Comparison of ENCODE assay signal across 11 cellular contexts in the genomic region with DNA sequence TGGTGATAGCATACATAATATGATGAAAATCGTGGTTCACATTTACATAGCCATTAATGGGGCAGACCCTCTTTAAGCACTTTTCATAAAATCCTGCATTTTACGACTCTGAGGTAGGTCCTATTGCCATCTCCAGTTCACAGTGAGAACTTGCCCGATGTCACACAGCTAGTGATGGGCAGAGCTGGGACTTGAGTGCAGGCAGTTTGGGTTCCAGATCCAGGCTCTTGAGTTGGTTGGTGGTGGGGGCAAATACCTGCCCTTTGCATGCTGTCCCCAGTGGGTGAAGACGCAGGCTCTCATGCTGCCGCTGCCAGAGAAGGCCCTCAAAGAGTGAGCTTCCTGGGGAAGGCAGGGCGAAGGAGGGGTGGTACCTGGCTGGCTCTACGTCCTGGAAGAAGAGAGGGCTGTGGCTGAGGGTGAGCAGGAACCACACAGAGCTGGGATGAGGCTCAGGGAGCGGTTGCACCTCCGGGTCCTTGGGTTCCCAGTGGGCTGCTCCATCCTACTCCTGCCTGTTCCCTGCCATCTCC. TPM values are rescaled to one million over a fixed set of nuclear protein-coding genes. Genes with fewer than 3 reads are reported as not detected.
A peak's percentile ranks its signal among the peaks of the same experiment; 100 is the strongest.
DNase-seq lines count a peak whose midpoint lies in the region; ATAC-seq and TF ChIP-seq lines count a peak whose summit lies in the region.
"Had no signal": no experiment of that assay in that cellular context is flagged by ENCODE, and none has a peak within 500 bp of the region (broad histone marks: within the 10 kb centered on the region; RNA-seq: fewer than 3 reads in every experiment).

No MANE protein-coding gene starts in this region.

- H3K27ac ChIP-seq in OCI-LY1 (ENCODE audit: low read depth, low read length, poor library complexity, severe bottlenecking) (no peak overlapping the region), dorsolateral prefrontal cortex (peak overlapping the region in 9 of 59 donors; percentile 1 to 58 (median 25))
- H3K27ac ChIP-seq: colonic mucosa had no signal

- peak overlapping the region; percentile 94 for H3K27ac Mint-ChIP-seq in activated CD8-positive, alpha-beta memory T cell treated with anti-CD3 and anti-CD28 coated beads, Interleukin-2, amount 10 ng/mL, durations not matched to agents 7 days and 5 days
- H3K27ac Mint-ChIP-seq in stimulated activated effector memory CD8-positive, alpha-beta T cell treated with anti-CD3 and anti-CD28 coated beads, Interleukin-12 subunit alpha, Interleukin-12 subunit beta, amount 100 ng/mL, for 72 hours, result peak overlapping the region; percentile 91

- no peak for TF ChIP-seq CTCF in OCI-LY1 (IDR thresholded peaks at IDR 0.05; ENCODE audit: low read length)
- TF ChIP-seq CTCF in dorsolateral prefrontal cortex (IDR thresholded peaks at IDR 0.05 in 54 of 56, conservative IDR thresholded peaks at IDR 0.05 in 2 of 56; ENCODE audit: low read depth in 1 of 56, partially characterized antibody in 56 of 56), result no peak
- no peak for TF ChIP-seq CTCF in GM13976 (IDR thresholded peaks at IDR 0.05; ENCODE audit: borderline replicate concordance, control extremely low read depth, extremely low read depth, insufficient read depth, missing control alignments)

- H2AFZ ChIP-seq in OCI-LY1 (ENCODE audit: low read length), result no peak overlapping the region

- H3K4me3 ChIP-seq in OCI-LY1 (ENCODE audit: low read depth, low read length, poor library complexity, severe bottlenecking) (peak overlapping the region; percentile 47), dorsolateral prefrontal cortex (peak overlapping the region in 34 of 59 donors; percentile 6 to 53 (median 34))
- H3K4me3 ChIP-seq: colonic mucosa, gastroesophageal sphincter, vagina had no signal

- peaks cover 39% of the 10 kb centered on the region for H3K4me1 Mint-ChIP-seq in activated CD8-positive, alpha-beta memory T cell treated with anti-CD3 and anti-CD28 coated beads, Interleukin-2, amount 10 ng/mL, durations not matched to agents 7 days and 5 days
- peaks cover 53% of the 10 kb centered on the region for H3K4me1 Mint-ChIP-seq in stimulated activated effector memory CD8-positive, alpha-beta T cell treated with anti-CD3 and anti-CD28 coated beads, Interleukin-12 subunit alpha, Interleukin-12 subunit beta, amount 100 ng/mL, for 72 hours

- H3K27me3 ChIP-seq in OCI-LY1 (ENCODE audit: insufficient read depth, low read length), result no peaks in the 10 kb centered on the region
- H3K27me3 ChIP-seq in dorsolateral prefrontal cortex, result no peaks in the 10 kb centered on the region
- H3K27me3 ChIP-seq: colonic mucosa, gastroesophageal sphincter, vagina had no signal

- H3K27me3 Mint-ChIP-seq in activated CD8-positive, alpha-beta memory T cell treated with anti-CD3 and anti-CD28 coated beads, Interleukin-2, amount 10 ng/mL, durations not matched to agents 7 days and 5 days, result no peaks in the 10 kb centered on the region

- peaks cover 27% of the 10 kb centered on the region for H3K4me1 ChIP-seq in OCI-LY1 (ENCODE audit: insufficient read depth, low read length, severe bottlenecking)

- H3K9me3 ChIP-seq in OCI-LY1 (ENCODE audit: low read length), result no peaks in the 10 kb centered on the region
- H3K9me3 ChIP-seq: colonic mucosa, gastroesophageal sphincter, vagina had no signal

- in situ Hi-C loops in GM13976 (cut with MboI; ENCODE audit: low sequenced_read_pairs, unreplicated experiment), result loop anchor here (5.0 kb wide), 1 partner anchor 116 kb away; no protein-coding TSS in a partner anchor

- H3K36me3 ChIP-seq in OCI-LY1 (ENCODE audit: insufficient read depth, low read length), result no peaks in the 10 kb centered on the region
- H3K36me3 ChIP-seq: colonic mucosa, gastroesophageal sphincter, vagina had no signal

- no peaks in the 10 kb centered on the region for H4K20me1 ChIP-seq in OCI-LY1 (ENCODE audit: insufficient read depth, low read length)

- no peaks in the 10 kb centered on the region for H3F3A ChIP-seq in OCI-LY1 (ENCODE audit: insufficient read depth, low read length)

- H3K9ac ChIP-seq in OCI-LY1 (ENCODE audit: low read length), result no peak overlapping the region; the same call in 1 of the 2 replicates

- peak overlapping the region; percentile 75 for H3K4me3 Mint-ChIP-seq in activated CD8-positive, alpha-beta memory T cell treated with anti-CD3 and anti-CD28 coated beads, Interleukin-2, amount 10 ng/mL, durations not matched to agents 7 days and 5 days
- H3K4me3 Mint-ChIP-seq in stimulated activated effector memory CD8-positive, alpha-beta T cell treated with anti-CD3 and anti-CD28 coated beads, Interleukin-12 subunit alpha, Interleukin-12 subunit beta, amount 100 ng/mL, for 72 hours, result peak overlapping the region; percentile 64

- intact Hi-C loops in dorsolateral prefrontal cortex (cut with DNase I), result loop anchor here (5.0 to 10.0 kb wide), 4 partner anchors 46 to 569 kb away; partner anchors contain the start of gene LEMD2 (in 1 of the 2)

- no peaks in the 10 kb centered on the region for H3K79me2 ChIP-seq in OCI-LY1 (ENCODE audit: insufficient read depth, low read length)

- CTCF ChIA-PET in activated CD8-positive, alpha-beta memory T cell treated with anti-CD3 and anti-CD28 coated beads, Interleukin-2, amount 10 ng/mL, durations not matched to agents 7 days and 5 days (lab: Charles Lee), result interaction anchor here (0.6 to 6.6 kb wide), 20 partner anchors 20 to 287 kb away, joined by 3 to 64 read pairs (median 4); partner anchors contain the start of genes ITPR3, RGL2 and UQCC2

- H3K9me2 ChIP-seq in OCI-LY1 (ENCODE audit: low read depth, low read length), result no peaks in the 10 kb centered on the region

- ATAC-seq in activated CD8-positive, alpha-beta memory T cell treated with anti-CD3 and anti-CD28 coated beads, Interleukin-2, amount 10 ng/mL, durations not matched to agents 7 days and 5 days, result peak; percentile 18
- ATAC-seq in stimulated activated effector memory CD8-positive, alpha-beta T cell treated with anti-CD3 and anti-CD28 coated beads, Interleukin-12 subunit alpha, Interleukin-12 subunit beta, amount 100 ng/mL, for 72 hours, result no peak
- ATAC-seq in HG03342 (IDR thresholded peaks at IDR 0.05; ENCODE audit: unreplicated experiment) (no peak), HG03565 (IDR thresholded peaks at IDR 0.05; ENCODE audit: unreplicated experiment) (no peak)

- peak overlapping the region; percentile 56 for H3K4me2 ChIP-seq in OCI-LY1 (ENCODE audit: low read length)

- no peaks in the 10 kb centered on the region for H3K9me3 Mint-ChIP-seq in activated CD8-positive, alpha-beta memory T cell treated with anti-CD3 and anti-CD28 coated beads, Interleukin-2, amount 10 ng/mL, durations not matched to agents 7 days and 5 days (ENCODE audit: low read depth)
- H3K9me3 Mint-ChIP-seq in stimulated activated effector memory CD8-positive, alpha-beta T cell treated with anti-CD3 and anti-CD28 coated beads, Interleukin-12 subunit alpha, Interleukin-12 subunit beta, amount 100 ng/mL, for 72 hours, result no peaks in the 10 kb centered on the region

- no peak for DNase-seq in activated CD8-positive, alpha-beta memory T cell treated with anti-CD3 and anti-CD28 coated beads, Interleukin-2, amount 10 ng/mL, durations not matched to agents 7 days and 5 days
- no peak for DNase-seq in activated CD8-positive, alpha-beta memory T cell treated with anti-CD3 and anti-CD28 coated beads, Interleukin-2, amount 50 U/mL, for 4 hours
- no peak for DNase-seq in dorsolateral prefrontal cortex
- DNase-seq in stimulated activated effector memory CD8-positive, alpha-beta T cell treated with anti-CD3 and anti-CD28 coated beads, Interleukin-12 subunit alpha, Interleukin-12 subunit beta, amount 100 ng/mL, for 72 hours (ENCODE audit: low spot score in 2 of 2), result no peak
- DNase-seq in GM13976 (ENCODE audit: low spot score), result no peak

- no peaks in the 10 kb centered on the region for H3K36me3 Mint-ChIP-seq in activated CD8-positive, alpha-beta memory T cell treated with anti-CD3 and anti-CD28 coated beads, Interleukin-2, amount 10 ng/mL, durations not matched to agents 7 days and 5 days
- H3K36me3 Mint-ChIP-seq in stimulated activated effector memory CD8-positive, alpha-beta T cell treated with anti-CD3 and anti-CD28 coated beads, Interleukin-12 subunit alpha, Interleukin-12 subunit beta, amount 100 ng/mL, for 72 hours, result no peaks in the 10 kb centered on the region

RNA-seq across cellular contexts. Expression of gene BAK1, which starts 6.1 kb away (rescaled TPM):
- total RNA-seq in activated CD8-positive, alpha-beta memory T cell treated with anti-CD3 and anti-CD28 coated beads, Interleukin-2, amount 10 ng/mL, durations not matched to agents 7 days and 5 days, result 10 to 100 TPM; 70.9 to 74.4 TPM
- 10 to 100 TPM in 82 of 120 experiments, 1 to 10 TPM in 38; 6.4 to 17.0 (median 10.8) TPM for total RNA-seq in dorsolateral prefrontal cortex

RNA-seq across cellular contexts. Expression of gene ITPR3, which starts 34.9 kb away (rescaled TPM):
- 10 to 100 TPM; 44.9 to 71.3 TPM for total RNA-seq in activated CD8-positive, alpha-beta memory T cell treated with anti-CD3 and anti-CD28 coated beads, Interleukin-2, amount 10 ng/mL, durations not matched to agents 7 days and 5 days
- total RNA-seq in dorsolateral prefrontal cortex, result 10 to 100 TPM in 1 of 120 experiments, 1 to 10 TPM in 119; 1.3 to 10.9 (median 3.8) TPM
